Comparison of ENCODE assay signal across 19 cellular contexts in the genomic region with DNA sequence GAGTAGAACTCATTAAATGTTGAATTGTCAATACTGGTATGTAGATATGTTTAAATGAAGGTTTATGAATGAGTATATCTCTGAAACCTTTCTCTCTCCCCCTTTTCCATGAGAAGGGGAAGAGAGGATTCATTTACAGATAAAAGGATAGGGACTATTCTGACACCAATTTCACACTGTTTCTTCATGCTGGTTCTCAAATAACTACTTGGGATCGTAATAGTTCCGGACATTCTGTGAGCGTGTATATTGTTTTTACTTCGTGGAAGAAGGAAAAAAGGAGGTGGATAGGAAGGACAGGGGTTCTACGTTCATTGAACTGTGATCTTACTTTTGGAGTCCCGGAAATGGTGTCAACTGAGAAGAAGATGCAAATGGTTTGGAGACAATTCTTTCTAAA.
"Had no signal": no experiment of that assay in that cellular context is flagged by ENCODE, and none has a peak within 500 bp of the region (broad histone marks: within the 10 kb centered on the region; RNA-seq: fewer than 3 reads in every experiment).

No MANE protein-coding gene starts in this region.

- H3K4me3 Mint-ChIP-seq: brain; naive B cell; neural progenitor cell; stimulated activated effector memory CD8-positive, alpha-beta T cell treated with anti-CD3 and anti-CD28 coated beads, Interleukin-12 subunit alpha, Interleukin-12 subunit beta, amount 100 ng/mL, for 72 hours had no signal

- H3K27ac Mint-ChIP-seq: naive B cell; neural progenitor cell; stimulated activated effector memory CD8-positive, alpha-beta T cell treated with anti-CD3 and anti-CD28 coated beads, Interleukin-12 subunit alpha, Interleukin-12 subunit beta, amount 100 ng/mL, for 72 hours had no signal

- H3K4me2 ChIP-seq: neural progenitor cell had no signal

- DNase-seq: activated effector memory CD4-positive, alpha-beta T cell treated with Interleukin-2 at 50 U/mL for 16 hours; activated T-cell treated with anti-CD3 and anti-CD28 coated beads, Interleukin-2, amount 50 U/mL, for 24 hours; dermis blood vessel endothelial cell; effector CD8-positive, alpha-beta T cell; foreskin melanocyte; hippocampal formation; kidney glomerular epithelial cell; naive B cell; posterior cingulate gyrus; small intestine; stimulated activated CD4-positive, alpha-beta T cell treated with anti-CD3 and anti-CD28 coated beads, Interleukin-2, amount 100 ng/mL, for 24 hours; transverse colon had no signal

- H2AFZ ChIP-seq: neural progenitor cell had no signal

- H3K27me3 ChIP-seq: left lung, neural progenitor cell, transverse colon had no signal

- H3K4me1 ChIP-seq: neural progenitor cell, transverse colon had no signal

- H3K36me3 ChIP-seq: left lung, neural progenitor cell, transverse colon had no signal

- H3K9me3 ChIP-seq: left lung, transverse colon had no signal

- H3K27me3 Mint-ChIP-seq: activated T-cell treated with anti-CD3 and anti-CD28 coated beads, Interleukin-2, amount 50 U/mL, for 24 hours; brain; naive B cell had no signal

- H3K36me3 Mint-ChIP-seq: brain; naive B cell; stimulated activated effector memory CD8-positive, alpha-beta T cell treated with anti-CD3 and anti-CD28 coated beads, Interleukin-12 subunit alpha, Interleukin-12 subunit beta, amount 100 ng/mL, for 72 hours had no signal

- H3K27ac ChIP-seq: neural progenitor cell, transverse colon had no signal

- H3K9me3 Mint-ChIP-seq: activated T-cell treated with anti-CD3 and anti-CD28 coated beads, Interleukin-2, amount 50 U/mL, for 24 hours had no signal

- H3K9ac ChIP-seq: neural progenitor cell had no signal

- H3K4me3 ChIP-seq: left lung, lung, neural progenitor cell, transverse colon had no signal

- ATAC-seq: esophagus mucosa; left lung; sciatic nerve; stimulated activated effector memory CD8-positive, alpha-beta T cell treated with anti-CD3 and anti-CD28 coated beads, Interleukin-12 subunit alpha, Interleukin-12 subunit beta, amount 100 ng/mL, for 72 hours had no signal
